Comparison of ENCODE assay signal across 23 cellular contexts in the genomic region with DNA sequence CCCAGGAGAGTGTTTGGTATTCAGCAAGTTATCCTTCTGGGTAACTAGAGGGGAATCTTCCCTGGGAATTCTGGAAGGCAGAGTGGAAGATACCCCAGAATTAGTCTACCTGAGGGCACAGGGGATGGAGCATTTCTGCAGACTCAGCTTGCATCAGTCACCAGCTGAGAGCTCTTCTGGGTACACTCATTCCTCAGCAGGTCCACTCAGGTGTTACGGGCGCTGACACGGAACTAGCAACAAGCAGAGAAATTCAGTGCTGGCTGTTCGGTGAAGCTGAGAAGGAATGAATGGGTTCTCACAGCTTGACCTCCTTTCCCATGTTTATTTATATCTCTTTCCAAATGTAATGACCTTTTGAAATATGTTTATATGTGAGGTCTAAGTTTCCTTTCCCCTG.
"Had no signal": no experiment of that assay in that cellular context is flagged by ENCODE, and none has a peak within 500 bp of the region (broad histone marks: within the 10 kb centered on the region; RNA-seq: fewer than 3 reads in every experiment).

No MANE protein-coding gene starts in this region.

- ATAC-seq: activated naive CD8-positive, alpha-beta T cell treated with anti-CD3 and anti-CD28 coated beads, Interleukin-2, amount 50 U/mL, for 24 hours; body of pancreas; left ventricle myocardium superior; natural killer cell; right cardiac atrium had no signal

- H3K27me3 Mint-ChIP-seq: activated naive CD8-positive, alpha-beta T cell treated with anti-CD3 and anti-CD28 coated beads, Interleukin-2, amount 50 U/mL, for 24 hours; stimulated activated naive CD8-positive, alpha-beta T cell treated with anti-CD3 and anti-CD28 coated beads, Interleukin-15, Interleukin-2, amounts not matched to agents 100 ng/mL and 50 ng/mL, for 24 hours had no signal

- H3K4me3 ChIP-seq: body of pancreas, cardiac muscle cell, ovary, prostate gland, tibial nerve had no signal

- H3K36me3 Mint-ChIP-seq: mesothelial cell of epicardium, natural killer cell, WTC11 had no signal

- H3K4me1 Mint-ChIP-seq: mesothelial cell of epicardium had no signal

- H3K4me3 Mint-ChIP-seq: activated naive CD4-positive, alpha-beta T cell treated with anti-CD3 and anti-CD28 coated beads for 36 hours; activated naive CD8-positive, alpha-beta T cell treated with anti-CD3 and anti-CD28 coated beads, Interleukin-2, amount 50 U/mL, for 24 hours; endodermal cell; mesothelial cell of epicardium; natural killer cell; stimulated activated naive CD8-positive, alpha-beta T cell treated with anti-CD3 and anti-CD28 coated beads, Interleukin-15, Interleukin-2, amounts not matched to agents 100 ng/mL and 50 ng/mL, for 24 hours; T-helper 1 cell treated with Interleukin-12 subunit alpha and Interleukin-12 subunit beta and Interleukin-4 antibody, amounts not matched to agents 30 μg/mL and 1 μg/mL, for 36 hours; WTC11 had no signal

- DNase-seq: activated CD4-positive, alpha-beta T cell treated with anti-CD3 and anti-CD28 coated beads, Interleukin-2, amount 50 U/mL, for 4 hours; activated CD8-positive, alpha-beta memory T cell treated with anti-CD3 and anti-CD28 coated beads, Interleukin-2, amount 50 U/mL, for 48 hours; activated naive CD4-positive, alpha-beta T cell treated with anti-CD3 and anti-CD28 coated beads for 36 hours; activated naive CD8-positive, alpha-beta T cell treated with anti-CD3 and anti-CD28 coated beads, Interleukin-2, amount 50 U/mL, for 24 hours; activated T-cell treated with anti-CD3 and anti-CD28 coated beads, Interleukin-2, amount 50 U/mL, for 48 hours; body of pancreas; cortex of kidney; endodermal cell; left ventricle myocardium superior; mammary epithelial cell; natural killer cell; ovary; right cardiac atrium; stimulated activated CD4-positive, alpha-beta T cell treated with anti-CD3 and anti-CD28 coated beads, Interleukin-4, amount 100 ng/mL, for 24 hours; substantia nigra; T1000 had no signal

- H3K9me3 Mint-ChIP-seq: activated naive CD4-positive, alpha-beta T cell treated with anti-CD3 and anti-CD28 coated beads for 36 hours; activated naive CD8-positive, alpha-beta T cell treated with anti-CD3 and anti-CD28 coated beads, Interleukin-2, amount 50 U/mL, for 24 hours; endodermal cell; mesothelial cell of epicardium; natural killer cell; stimulated activated naive CD8-positive, alpha-beta T cell treated with anti-CD3 and anti-CD28 coated beads, Interleukin-15, Interleukin-2, amounts not matched to agents 100 ng/mL and 50 ng/mL, for 24 hours; T-helper 1 cell treated with Interleukin-12 subunit alpha and Interleukin-12 subunit beta and Interleukin-4 antibody, amounts not matched to agents 30 μg/mL and 1 μg/mL, for 36 hours; WTC11 had no signal

- H3K27ac Mint-ChIP-seq: activated naive CD4-positive, alpha-beta T cell treated with anti-CD3 and anti-CD28 coated beads for 36 hours; activated naive CD8-positive, alpha-beta T cell treated with anti-CD3 and anti-CD28 coated beads, Interleukin-2, amount 50 U/mL, for 24 hours; endodermal cell; mesothelial cell of epicardium; natural killer cell; stimulated activated naive CD8-positive, alpha-beta T cell treated with anti-CD3 and anti-CD28 coated beads, Interleukin-15, Interleukin-2, amounts not matched to agents 100 ng/mL and 50 ng/mL, for 24 hours; T-helper 1 cell treated with Interleukin-12 subunit alpha and Interleukin-12 subunit beta and Interleukin-4 antibody, amounts not matched to agents 30 μg/mL and 1 μg/mL, for 36 hours had no signal
